Comparison of ENCODE assay signal across 28 cellular contexts in the genomic region with DNA sequence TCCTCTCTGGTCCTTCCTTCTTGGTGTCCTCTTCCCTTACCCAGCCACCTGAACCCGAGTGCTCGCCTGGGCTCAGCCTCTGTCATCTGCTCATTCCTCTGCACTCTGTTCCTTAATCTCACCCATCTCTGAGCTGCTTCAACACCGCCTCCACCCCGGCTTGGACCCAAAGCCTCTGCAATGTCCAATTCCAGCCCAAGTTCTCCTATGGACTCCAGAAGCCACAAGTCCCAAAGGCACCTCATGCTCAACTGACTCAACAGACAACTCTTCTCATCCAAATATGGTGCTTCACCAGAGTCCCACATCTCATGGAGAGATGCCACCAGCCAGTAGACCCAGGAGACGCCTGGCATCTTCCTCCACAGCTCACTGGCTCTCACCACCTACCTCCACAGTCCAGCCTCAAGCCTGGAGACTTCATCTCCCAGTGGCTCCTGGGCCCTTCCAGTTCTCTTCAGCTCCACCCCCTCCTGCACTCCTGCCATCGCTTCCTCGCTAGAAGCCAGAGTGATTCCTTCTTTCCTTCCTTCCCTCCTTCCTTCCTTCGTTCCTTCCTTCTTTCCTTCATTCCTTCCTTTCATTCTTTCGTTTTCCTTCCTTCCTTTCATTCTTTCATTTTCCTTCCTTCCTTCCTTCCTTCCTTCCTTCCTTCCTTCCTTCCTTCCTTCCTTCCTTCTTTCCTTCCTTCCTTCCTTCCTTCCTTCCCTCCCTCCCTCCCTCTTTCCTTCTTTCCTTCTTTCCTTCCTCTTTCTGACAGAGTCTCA. TPM values are rescaled to one million over a fixed set of nuclear protein-coding genes. Genes with fewer than 3 reads are reported as not detected.
"Had no signal": no experiment of that assay in that cellular context is flagged by ENCODE, and none has a peak within 500 bp of the region (broad histone marks: within the 10 kb centered on the region; RNA-seq: fewer than 3 reads in every experiment).

No MANE protein-coding gene starts in this region.

- H3K9me3 Mint-ChIP-seq: activated CD4-positive, alpha-beta memory T cell treated with anti-CD3 and anti-CD28 coated beads, Interleukin-2, amount 10 ng/mL, durations not matched to agents 7 days and 5 days; activated T-cell treated with anti-CD3 and anti-CD28 coated beads, Interleukin-2, amount 50 U/mL, for 24 hours; activated T-helper 2 cell treated with anti-CD3 and anti-CD28 coated beads, Interferon-gamma antibody, Interleukin-2, Interleukin-4, amounts not matched to agents 10 μg/mL and 5 μg/mL and 100 μg/mL, durations not matched to agents 14 hours and 24 hours and 36 hours had no signal

- H3K4me1 Mint-ChIP-seq: mesothelial cell of epicardium, naive B cell had no signal

- H3K27ac ChIP-seq: cardiac muscle cell, gastroesophageal sphincter, neutrophil, ovary, prostate gland, spleen, transverse colon, VCaP had no signal

- H3K36me3 Mint-ChIP-seq: activated naive CD8-positive, alpha-beta T cell; mesothelial cell of epicardium had no signal

- ATAC-seq: activated CD4-positive, CD25-positive, alpha-beta regulatory T cell treated with anti-CD3 and anti-CD28 coated beads, Interleukin-2, amount 50 U/mL, for 24 hours; gastroesophageal sphincter; left colon had no signal

- H3K4me3 Mint-ChIP-seq: activated CD4-positive, alpha-beta memory T cell treated with anti-CD3 and anti-CD28 coated beads, Interleukin-2, amount 10 ng/mL, durations not matched to agents 7 days and 5 days; activated naive CD8-positive, alpha-beta T cell; activated T-cell treated with anti-CD3 and anti-CD28 coated beads, Interleukin-2, amount 50 U/mL, for 24 hours; mesothelial cell of epicardium; nephron progenitor cell had no signal

- H3K36me3 ChIP-seq: adrenal gland, ascending aorta, cardiac muscle cell, gastroesophageal sphincter, neutrophil, ovary, prostate gland, spleen, transverse colon had no signal

- H3K27me3 Mint-ChIP-seq: brain had no signal

- H3K27ac Mint-ChIP-seq: activated CD4-positive, alpha-beta memory T cell treated with anti-CD3 and anti-CD28 coated beads, Interleukin-2, amount 10 ng/mL, durations not matched to agents 7 days and 5 days; activated naive CD8-positive, alpha-beta T cell; activated T-cell treated with anti-CD3 and anti-CD28 coated beads, Interleukin-2, amount 50 U/mL, for 24 hours; activated T-helper 2 cell treated with anti-CD3 and anti-CD28 coated beads, Interferon-gamma antibody, Interleukin-2, Interleukin-4, amounts not matched to agents 10 μg/mL and 5 μg/mL and 100 μg/mL, durations not matched to agents 14 hours and 24 hours and 36 hours; mesothelial cell of epicardium; nephron progenitor cell had no signal

- H3K4me1 ChIP-seq: adrenal gland, ascending aorta, gastroesophageal sphincter, prostate gland, spleen, transverse colon had no signal

- H3K27me3 ChIP-seq: adrenal gland, ascending aorta, cardiac muscle cell, gastroesophageal sphincter, ovary, transverse colon had no signal

- H3K4me3 ChIP-seq: adrenal gland, ascending aorta, cardiac muscle cell, gastroesophageal sphincter, ovary, prostate gland, spleen, transverse colon had no signal

- H3K9me3 ChIP-seq: adrenal gland, ascending aorta, gastroesophageal sphincter, neutrophil, ovary, prostate gland, transverse colon had no signal

- DNase-seq: activated CD4-positive, alpha-beta memory T cell treated with anti-CD3 and anti-CD28 coated beads, Interleukin-2, amount 10 ng/mL, durations not matched to agents 7 days and 5 days; activated CD4-positive, alpha-beta T cell treated with anti-CD3 and anti-CD28 coated beads for 48 hours; activated CD8-positive, alpha-beta memory T cell treated with anti-CD3 and anti-CD28 coated beads, Interleukin-2, amount 50 U/mL, for 48 hours; activated T-cell treated with anti-CD3 and anti-CD28 coated beads, Interleukin-2, amount 50 U/mL, for 24 hours; left colon; mammary epithelial cell; naive B cell; nephron progenitor cell; ovary; retina; spleen; stimulated activated naive CD4-positive, alpha-beta T cell; T-helper 9 cell; transverse colon had no signal

RNA-seq across cellular contexts. Expression of a gene that starts 40.9 kb away (rescaled TPM):
- total RNA-seq: activated CD4-positive, alpha-beta memory T cell treated with anti-CD3 and anti-CD28 coated beads, Interleukin-2, amount 10 ng/mL, durations not matched to agents 7 days and 5 days; activated T-helper 2 cell treated with anti-CD3 and anti-CD28 coated beads, Interferon-gamma antibody, Interleukin-2, Interleukin-4, amounts not matched to agents 10 μg/mL and 5 μg/mL and 100 μg/mL, durations not matched to agents 14 hours and 24 hours and 36 hours; ascending aorta; liver; T-helper 1 cell treated with Interleukin-12 subunit alpha and Interleukin-12 subunit beta and Interleukin-4 antibody, amounts not matched to agents 30 ng/mL and 1 ng/mL, for 36 hours had no signal
